Comparison of ENCODE assay signal across 12 cellular contexts in the genomic region with DNA sequence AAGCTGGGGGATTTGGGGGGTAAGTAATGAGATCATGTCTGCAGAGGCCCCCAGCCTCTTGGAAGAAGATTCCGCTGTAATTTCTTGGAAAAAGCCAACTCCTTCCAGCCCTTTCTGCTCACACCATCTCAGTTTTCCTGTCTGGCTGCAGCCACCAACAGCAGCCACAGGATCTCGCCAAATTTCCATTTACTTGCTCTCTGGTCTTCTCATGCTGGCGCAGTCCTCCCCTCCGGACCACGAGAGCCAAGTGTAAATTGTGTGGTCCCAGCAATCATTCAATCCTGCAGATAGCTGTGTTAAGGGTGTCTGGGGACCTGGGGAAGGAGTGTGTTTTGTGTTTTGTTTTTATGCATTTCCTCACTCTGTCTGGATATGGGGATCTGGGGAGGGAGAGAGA.
"Had no signal": no experiment of that assay in that cellular context is flagged by ENCODE, and none has a peak within 500 bp of the region (broad histone marks: within the 10 kb centered on the region; RNA-seq: fewer than 3 reads in every experiment).

No MANE protein-coding gene starts in this region.

- H3K27ac Mint-ChIP-seq: activated naive CD8-positive, alpha-beta T cell; T-helper 2 cell treated with Interferon-gamma antibody and Interleukin-4, amounts not matched to agents 5 μg/mL and 100 μg/mL, for 36 hours had no signal

- H3K9me3 ChIP-seq: SJCRH30, transverse colon had no signal

- H3K4me1 ChIP-seq: parathyroid adenoma had no signal

- DNase-seq: activated CD4-positive, alpha-beta T cell treated with anti-CD3 and anti-CD28 coated beads, Interleukin-2, amount 50 U/mL, for 4 hours; activated CD4-positive, CD25-positive, alpha-beta regulatory T cell treated with anti-CD3 and anti-CD28 coated beads, Interleukin-2, amount 50 U/mL, for 72 hours; activated gamma-delta T cell; activated T-cell treated with anti-CD3 and anti-CD28 coated beads, Interleukin-2, amount 50 U/mL, for 4 hours; amygdala; hypothalamus; SJCRH30; small intestine; transverse colon had no signal

- H3K9me3 Mint-ChIP-seq: activated T-cell treated with anti-CD3 and anti-CD28 coated beads, Interleukin-2, amount 50 U/mL, for 4 hours; T-helper 2 cell treated with Interferon-gamma antibody and Interleukin-4, amounts not matched to agents 5 μg/mL and 100 μg/mL, for 36 hours had no signal

- H3K4me3 Mint-ChIP-seq: activated naive CD8-positive, alpha-beta T cell; activated T-cell treated with anti-CD3 and anti-CD28 coated beads, Interleukin-2, amount 50 U/mL, for 4 hours; T-helper 2 cell treated with Interferon-gamma antibody and Interleukin-4, amounts not matched to agents 5 μg/mL and 100 μg/mL, for 36 hours had no signal

- H3K36me3 Mint-ChIP-seq: activated naive CD8-positive, alpha-beta T cell had no signal

- H3K27ac ChIP-seq: parathyroid adenoma, SJCRH30 had no signal

- H2AFZ ChIP-seq: parathyroid adenoma had no signal

- H3K27me3 ChIP-seq: SJCRH30, transverse colon had no signal

- H3K36me3 ChIP-seq: SJCRH30, transverse colon had no signal

- FAIRE-seq: small intestine had no signal

- H3K27me3 Mint-ChIP-seq: activated naive CD8-positive, alpha-beta T cell had no signal

- H3K79me2 ChIP-seq: parathyroid adenoma had no signal

- H3K9ac ChIP-seq: parathyroid adenoma had no signal

- H3K4me3 ChIP-seq: SJCRH30, transverse colon had no signal

- ATAC-seq: activated T-cell treated with anti-CD3 and anti-CD28 coated beads, Interleukin-2, amount 50 U/mL, for 4 hours had no signal
